In the genomic region with DNA sequence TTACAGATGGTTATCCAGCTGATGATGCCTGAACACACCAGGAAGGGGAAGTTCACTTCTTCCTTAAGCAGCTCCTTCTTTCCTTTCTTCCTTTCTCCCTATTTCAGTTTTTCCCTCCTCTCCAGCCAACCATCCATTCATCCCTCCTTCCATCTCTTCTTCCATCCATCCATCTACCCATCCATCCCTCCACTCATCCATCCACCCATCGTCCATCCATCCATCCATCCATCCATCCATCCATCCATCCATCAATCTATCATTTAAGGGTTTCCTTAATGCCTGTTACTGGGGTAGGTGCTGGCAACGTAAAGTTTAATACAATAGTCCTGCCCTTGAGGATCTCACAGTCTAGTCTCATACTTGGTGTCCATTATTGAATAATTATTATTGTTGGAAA, we compare ENCODE assay signal across 28 cellular contexts.
"Had no signal": no experiment of that assay in that cellular context is flagged by ENCODE, and none has a peak within 500 bp of the region (broad histone marks: within the 10 kb centered on the region; RNA-seq: fewer than 3 reads in every experiment).

No MANE protein-coding gene starts in this region.

- H3K9me3 ChIP-seq: ascending aorta, body of pancreas, MG63, SJCRH30, SK-N-SH had no signal

- H3K27ac ChIP-seq: ascending aorta, body of pancreas, KMS-11, SJCRH30 had no signal

- DNase-seq: activated CD4-positive, alpha-beta T cell treated with anti-CD3 and anti-CD28 coated beads for 4 hours; activated CD4-positive, alpha-beta T cell treated with anti-CD3 and anti-CD28 coated beads, Interleukin-2, amount 50 U/mL, for 4 hours; activated CD8-positive, alpha-beta memory T cell treated with anti-CD3 and anti-CD28 coated beads, Interleukin-2, amount 50 U/mL, for 48 hours; activated CD8-positive, alpha-beta T cell treated with anti-CD3 and anti-CD28 coated beads, Interleukin-2, amount 10 ng/mL, durations not matched to agents 7 days and 5 days; activated effector memory CD4-positive, alpha-beta T cell treated with Interleukin-2 at 50 U/mL for 16 hours; activated naive CD4-positive, alpha-beta T cell; activated naive CD8-positive, alpha-beta T cell treated with anti-CD3 and anti-CD28 coated beads, Interleukin-2, amount 50 U/mL, for 24 hours; activated T-cell treated with anti-CD3 and anti-CD28 coated beads, Interleukin-2, amount 50 U/mL, for 1 hour; amniotic stem cell; body of pancreas; MG63; NCI-H1105; NCI-H1436; NCI-H187; NCI-H2081; NCI-H510A treated with DMSO at 0.1 percent for 48 hours; NK-92 treated with Interleukin-12 subunit alpha and Interleukin-12 subunit beta, amount 100 ng/mL, for 24 hours; Right ventricle myocardium superior; RPMI8226; SJCRH30; SK-N-SH; T-helper 1 cell had no signal

- H3K4me3 ChIP-seq: ascending aorta, body of pancreas, MG63, SJCRH30 had no signal

- H3K9me3 Mint-ChIP-seq: activated naive CD4-positive, alpha-beta T cell treated with anti-CD3 and anti-CD28 coated beads, Interleukin-2, amount 50 U/mL, for 24 hours; activated naive CD8-positive, alpha-beta T cell treated with anti-CD3 and anti-CD28 coated beads, Interleukin-2, amount 50 U/mL, for 24 hours had no signal

- H3K36me3 ChIP-seq: ascending aorta, MG63, SJCRH30 had no signal

- H3K27ac Mint-ChIP-seq: activated CD8-positive, alpha-beta T cell treated with anti-CD3 and anti-CD28 coated beads, Interleukin-2, amount 10 ng/mL, durations not matched to agents 7 days and 5 days; activated naive CD4-positive, alpha-beta T cell treated with anti-CD3 and anti-CD28 coated beads, Interleukin-2, amount 50 U/mL, for 24 hours; activated naive CD8-positive, alpha-beta T cell treated with anti-CD3 and anti-CD28 coated beads, Interleukin-2, amount 50 U/mL, for 24 hours; IgD-negative memory B cell had no signal

- H3K4me3 Mint-ChIP-seq: activated CD8-positive, alpha-beta T cell treated with anti-CD3 and anti-CD28 coated beads, Interleukin-2, amount 10 ng/mL, durations not matched to agents 7 days and 5 days; activated naive CD4-positive, alpha-beta T cell treated with anti-CD3 and anti-CD28 coated beads, Interleukin-2, amount 50 U/mL, for 24 hours; activated naive CD8-positive, alpha-beta T cell treated with anti-CD3 and anti-CD28 coated beads, Interleukin-2, amount 50 U/mL, for 24 hours; IgD-negative memory B cell had no signal

- H3K27me3 ChIP-seq: ascending aorta, body of pancreas, MG63, SJCRH30 had no signal

- H3K36me3 Mint-ChIP-seq: activated naive CD4-positive, alpha-beta T cell treated with anti-CD3 and anti-CD28 coated beads, Interleukin-2, amount 50 U/mL, for 24 hours; IgD-negative memory B cell had no signal

- ATAC-seq: activated CD4-positive, CD25-positive, alpha-beta regulatory T cell treated with anti-CD3 and anti-CD28 coated beads, Interleukin-2, amount 50 U/mL, for 24 hours; activated CD8-positive, alpha-beta T cell treated with anti-CD3 and anti-CD28 coated beads, Interleukin-2, amount 10 ng/mL, durations not matched to agents 7 days and 5 days; activated naive CD8-positive, alpha-beta T cell treated with anti-CD3 and anti-CD28 coated beads, Interleukin-2, amount 50 U/mL, for 24 hours; body of pancreas; Panc1 had no signal

- H3K4me1 Mint-ChIP-seq: activated naive CD4-positive, alpha-beta T cell treated with anti-CD3 and anti-CD28 coated beads, Interleukin-2, amount 50 U/mL, for 24 hours; activated naive CD8-positive, alpha-beta T cell treated with anti-CD3 and anti-CD28 coated beads, Interleukin-2, amount 50 U/mL, for 24 hours had no signal

- H3K27me3 Mint-ChIP-seq: activated naive CD8-positive, alpha-beta T cell treated with anti-CD3 and anti-CD28 coated beads, Interleukin-2, amount 50 U/mL, for 24 hours had no signal
